ENCODE assay signal across 20 cellular contexts in genomic region chr2:68222287-68222686, GRCh38. TPM values are rescaled to one million over a fixed set of nuclear protein-coding genes. Genes with fewer than 3 reads are reported as not detected.
DNase-seq lines count a peak whose midpoint lies in the region; ATAC-seq and TF ChIP-seq lines count a peak whose summit lies in the region.
"Had no signal": no experiment of that assay in that cellular context is flagged by ENCODE, and none has a peak within 500 bp of the region (broad histone marks: within the 10 kb centered on the region; RNA-seq: fewer than 3 reads in every experiment).

No MANE protein-coding gene starts in this region.

- no peak overlapping the region for H3K9ac ChIP-seq in Karpas-422 (ENCODE audit: low read length)

- no peaks in the 10 kb centered on the region for H3K9me3 ChIP-seq in Karpas-422 (ENCODE audit: low read length)
- no peaks in the 10 kb centered on the region for H3K9me3 ChIP-seq in osteoblast (ENCODE audit: low read depth, low read length)
- H3K9me3 ChIP-seq: colonic mucosa, HAP-1, tibial artery had no signal

- H3K4me3 Mint-ChIP-seq in T-helper 2 cell treated with Interferon-gamma antibody and Interleukin-4, amounts not matched to agents 5 μg/mL and 100 μg/mL, for 36 hours = peak overlapping the region; percentile 5
- no peak overlapping the region for H3K4me3 Mint-ChIP-seq in dendritic cell treated with granulocyte-macrophage colony-stimulating factor and Interleukin-4, amounts not matched to agents 40 ng/mL and 50 ng/mL, for 4 days

- H3K36me3 ChIP-seq in Karpas-422 (ENCODE audit: insufficient read depth, low read length) (0 out of 2 replicates have a peak, but pooled peaks cover 10% of the 10 kb centered on the region), osteoblast (ENCODE audit: insufficient read depth, low read length) (no peaks in the 10 kb centered on the region)
- H3K36me3 ChIP-seq: colonic mucosa, HAP-1, tibial artery had no signal

- TF ChIP-seq CTCF in osteoblast (IDR thresholded peaks at IDR 0.05; ENCODE audit: extremely low read depth, low read depth, low read length) = no peak

- ATAC-seq in HG03045 (IDR thresholded peaks at IDR 0.05; ENCODE audit: unreplicated experiment) (no peak), GM21528 (IDR thresholded peaks at IDR 0.05; ENCODE audit: low FRiP score, unreplicated experiment) (no peak)
- ATAC-seq: Right ventricle myocardium inferior had no signal

- H3K4me2 ChIP-seq in Karpas-422 (ENCODE audit: low read depth, low read length, poor library complexity, severe bottlenecking) (no peak overlapping the region), osteoblast (ENCODE audit: insufficient read depth, low read length) (no peak overlapping the region)

- H3K4me3 ChIP-seq in Karpas-422 (ENCODE audit: low read length) = no peak overlapping the region
- H3K4me3 ChIP-seq in osteoblast (ENCODE audit: insufficient read depth, low read length) = no peak overlapping the region
- H3K4me3 ChIP-seq: colonic mucosa, HAP-1, tibial artery had no signal

- no peaks in the 10 kb centered on the region for H3K27me3 Mint-ChIP-seq in T-helper 2 cell treated with Interferon-gamma antibody and Interleukin-4, amounts not matched to agents 5 μg/mL and 100 μg/mL, for 36 hours (ENCODE audit: low read depth)
- H3K27me3 Mint-ChIP-seq in dendritic cell treated with granulocyte-macrophage colony-stimulating factor and Interleukin-4, amounts not matched to agents 40 ng/mL and 50 ng/mL, for 4 days = no peaks in the 10 kb centered on the region
- H3K27me3 Mint-ChIP-seq: naive B cell had no signal

- no peak overlapping the region for H2AFZ ChIP-seq in Karpas-422 (ENCODE audit: low read length)
- H2AFZ ChIP-seq in osteoblast (ENCODE audit: low read length) = no peak overlapping the region

- intact Hi-C loops in dendritic cell treated with granulocyte-macrophage colony-stimulating factor and Interleukin-4, amounts not matched to agents 40 ng/mL and 50 ng/mL, for 4 days (cut with micrococcal nuclease) = no loop called here

- H3K4me1 ChIP-seq in Karpas-422 (ENCODE audit: low read length) (peaks cover 84% of the 10 kb centered on the region), osteoblast (ENCODE audit: insufficient read depth, low read length) (peaks cover 28% of the 10 kb centered on the region)
- H3K4me1 ChIP-seq: colonic mucosa had no signal

- no peaks in the 10 kb centered on the region for H3K27me3 ChIP-seq in Karpas-422 (ENCODE audit: low read length)
- no peaks in the 10 kb centered on the region for H3K27me3 ChIP-seq in osteoblast (ENCODE audit: insufficient read depth, low read length)
- H3K27me3 ChIP-seq: colonic mucosa, tibial artery had no signal

- H3K9me2 ChIP-seq in Karpas-422 (replicated peaks; ENCODE audit: insufficient read depth, low read length) = no peaks in the 10 kb centered on the region

- DNase-seq in T-helper 2 cell treated with Interferon-gamma antibody and Interleukin-4, amounts not matched to agents 5 μg/mL and 100 μg/mL, for 36 hours (ENCODE audit: low spot score) = no peak
- DNase-seq in T-helper 2 cell (no peak), Karpas-422 (no peak), osteoblast (ENCODE audit: insufficient read length, low spot score, missing footprints) (no peak)
- no peak for DNase-seq in stimulated activated CD4-positive, alpha-beta T cell treated with anti-CD3 and anti-CD28 coated beads, Interleukin-4, amount 100 ng/mL, for 1 hour
- DNase-seq: activated CD4-positive, CD25-positive, alpha-beta regulatory T cell treated with anti-CD3 and anti-CD28 coated beads, Interleukin-2, amount 50 U/mL, for 72 hours; C1 segment of cervical spinal cord; colonic mucosa; DND-41; KG1; mammary epithelial cell; naive B cell; NCI-H2029; NCI-H510A; tibial artery had no signal

- H3K4me1 Mint-ChIP-seq in T-helper 2 cell treated with Interferon-gamma antibody and Interleukin-4, amounts not matched to agents 5 μg/mL and 100 μg/mL, for 36 hours (ENCODE audit: low read depth) = peaks cover 62% of the 10 kb centered on the region
- peaks cover 69% of the 10 kb centered on the region for H3K4me1 Mint-ChIP-seq in dendritic cell treated with granulocyte-macrophage colony-stimulating factor and Interleukin-4, amounts not matched to agents 40 ng/mL and 50 ng/mL, for 4 days (ENCODE audit: low read depth)

- no peaks in the 10 kb centered on the region for H3K9me3 Mint-ChIP-seq in T-helper 2 cell treated with Interferon-gamma antibody and Interleukin-4, amounts not matched to agents 5 μg/mL and 100 μg/mL, for 36 hours
- H3K9me3 Mint-ChIP-seq in dendritic cell treated with granulocyte-macrophage colony-stimulating factor and Interleukin-4, amounts not matched to agents 40 ng/mL and 50 ng/mL, for 4 days = no peaks in the 10 kb centered on the region

- peak overlapping the region; percentile 36 for H3K27ac ChIP-seq in Karpas-422 (ENCODE audit: low read length)
- peak overlapping the region; percentile 24 for H3K27ac ChIP-seq in osteoblast (ENCODE audit: low read depth, low read length)
- H3K27ac ChIP-seq: colonic mucosa, tibial artery had no signal

- H4K20me1 ChIP-seq in Karpas-422 (ENCODE audit: insufficient read depth, low read depth, low read length) = peaks cover 19% of the 10 kb centered on the region
- H4K20me1 ChIP-seq in osteoblast (ENCODE audit: insufficient read depth, low read length) = peaks cover 46% of the 10 kb centered on the region

- no peak overlapping the region for H3K27ac Mint-ChIP-seq in T-helper 2 cell treated with Interferon-gamma antibody and Interleukin-4, amounts not matched to agents 5 μg/mL and 100 μg/mL, for 36 hours
- peak overlapping the region; percentile 22 for H3K27ac Mint-ChIP-seq in dendritic cell treated with granulocyte-macrophage colony-stimulating factor and Interleukin-4, amounts not matched to agents 40 ng/mL and 50 ng/mL, for 4 days

- H3K36me3 Mint-ChIP-seq in T-helper 2 cell treated with Interferon-gamma antibody and Interleukin-4, amounts not matched to agents 5 μg/mL and 100 μg/mL, for 36 hours (ENCODE audit: low read depth) = peaks cover 25% of the 10 kb centered on the region
- H3K36me3 Mint-ChIP-seq in dendritic cell treated with granulocyte-macrophage colony-stimulating factor and Interleukin-4, amounts not matched to agents 40 ng/mL and 50 ng/mL, for 4 days (ENCODE audit: low read depth) = peaks cover 12% of the 10 kb centered on the region

- peaks cover 100% of the 10 kb centered on the region for H3K79me2 ChIP-seq in Karpas-422 (ENCODE audit: low read length)
- H3K79me2 ChIP-seq in osteoblast (ENCODE audit: insufficient read depth, low read length) = peaks cover 99% of the 10 kb centered on the region

RNA-seq across cellular contexts. Expression of gene PPP3R1, which starts 30.0 kb away (rescaled TPM):
- 24.1 and 55.9 TPM in 2 replicates for total RNA-seq in Karpas-422 (2014; rRNA removed; shearing (Covaris generic); ENCODE audit: low replicate concordance)
- 29.7 and 32.1 TPM in 2 replicates for total RNA-seq in osteoblast
